ENCODE assay signal across 8 cellular contexts in genomic region chr9:4299006-4299795, GRCh38. TPM values are rescaled to one million over a fixed set of nuclear protein-coding genes. Genes with fewer than 3 reads are reported as not detected.
DNase-seq lines count a peak whose midpoint lies in the region; ATAC-seq and TF ChIP-seq lines count a peak whose summit lies in the region.

No MANE protein-coding gene starts in this region.

- H3K36me3 Mint-ChIP-seq in CD14-positive monocyte (peaks cover 5% of the 10 kb centered on the region in 2 donors), neural progenitor cell (peaks cover 11% of the 10 kb centered on the region)

- H3K27ac Mint-ChIP-seq in CD14-positive monocyte (peak overlapping the region in 3 of 7 donors; percentile 2 to 85 (median 80)), neural progenitor cell (peak overlapping the region; percentile 87)

- H3K9ac ChIP-seq in neural progenitor cell = peak overlapping the region; percentile 46

- DNase-seq in CD14-positive monocyte (ENCODE audit: low spot score) = no peak
- DNase-seq in HL-60 (ENCODE audit: low read depth in 1 of 2, low spot score in 1 of 2) = peak in 1 of 2 experiments; percentile 9
- DNase-seq in activated T-cell treated with anti-CD3 and anti-CD28 coated beads for 48 hours (ENCODE audit: low read depth) = peak; percentile 18
- peak; percentile 17 for DNase-seq in foreskin melanocyte
- peak; percentile 75 for DNase-seq in neural progenitor cell (ENCODE audit: low spot score)

- ATAC-seq in GM21825 (IDR thresholded peaks at IDR 0.05; ENCODE audit: unreplicated experiment) (no peak), HG03045 (IDR thresholded peaks at IDR 0.05; ENCODE audit: unreplicated experiment) (no peak), GM21529 (IDR thresholded peaks at IDR 0.05; ENCODE audit: unreplicated experiment) (no peak)

- H3K4me3 ChIP-seq in HL-60 (replicated peaks; ENCODE audit: insufficient read depth, low read length) (peak overlapping the region; percentile 64), neural progenitor cell (peak overlapping the region; percentile 89)

- H4K20me1 ChIP-seq in neural progenitor cell (ENCODE audit: low read depth) = peaks cover 19% of the 10 kb centered on the region

- TF ChIP-seq CTCF in CD14-positive monocyte (IDR thresholded peaks at IDR 0.05) (no peak), HL-60 (IDR thresholded peaks at IDR 0.05; ENCODE audit: insufficient read depth, low read length) (no peak), neural progenitor cell (IDR thresholded peaks at IDR 0.05) (no peak)

- H3K9me3 ChIP-seq in neural progenitor cell (ENCODE audit: low read depth) = no peaks in the 10 kb centered on the region

- H3K4me3 Mint-ChIP-seq in CD14-positive monocyte (peak overlapping the region; percentile 99 to 100), neural progenitor cell (peak overlapping the region; percentile 98)

- peaks cover 41 to 56% (median 54%) of the 10 kb centered on the region in 3 donors for H3K27me3 Mint-ChIP-seq in CD14-positive monocyte (ENCODE audit: low read depth in 3 of 3)
- peaks cover 10% of the 10 kb centered on the region for H3K27me3 Mint-ChIP-seq in neural progenitor cell (ENCODE audit: insufficient read depth, low read depth)

- intact Hi-C loops in CD14-positive monocyte (cut with micrococcal nuclease) = loop anchor here in 1 of 2 donors (5.0 kb wide), 1 partner anchor 212 kb away; no protein-coding TSS in a partner anchor

- H3K4me1 ChIP-seq in neural progenitor cell = peaks cover 12% of the 10 kb centered on the region

- no peaks in the 10 kb centered on the region for H3K36me3 ChIP-seq in neural progenitor cell

- H3K79me2 ChIP-seq in neural progenitor cell (ENCODE audit: low read depth) = peaks cover 55% of the 10 kb centered on the region

- peaks cover 29% of the 10 kb centered on the region for H3K4me1 Mint-ChIP-seq in CD14-positive monocyte
- peaks cover 42% of the 10 kb centered on the region for H3K4me1 Mint-ChIP-seq in neural progenitor cell

- peaks cover 26% of the 10 kb centered on the region for H3F3A ChIP-seq in neural progenitor cell (ENCODE audit: low read depth)

- H3K27ac ChIP-seq in HL-60 (replicated peaks) (no peak overlapping the region), neural progenitor cell (no peak overlapping the region)

- peaks cover 28% of the 10 kb centered on the region for H3K27me3 ChIP-seq in HL-60 (ENCODE audit: insufficient read depth, poor library complexity, severe bottlenecking)
- peaks cover 26% of the 10 kb centered on the region for H3K27me3 ChIP-seq in neural progenitor cell

- H2AFZ ChIP-seq in neural progenitor cell (replicated peaks) = peak overlapping the region; percentile 50

- H3K4me2 ChIP-seq in neural progenitor cell = peak overlapping the region; percentile 93

- peaks cover 0 to 18% (median 9%) of the 10 kb centered on the region in 7 donors for H3K9me3 Mint-ChIP-seq in CD14-positive monocyte
- H3K9me3 Mint-ChIP-seq in neural progenitor cell = no peaks in the 10 kb centered on the region

RNA-seq across cellular contexts. Expression of gene GLIS3, which starts 0.7 kb away (rescaled TPM):
- polyA plus RNA-seq in CD14-positive monocyte = not detected
- 38.1 and 48.1 TPM in 2 replicates for total RNA-seq in neural progenitor cell (ENCODE audit: low replicate concordance)
